ENCODE assay signal across 12 cellular contexts in the genomic region with DNA sequence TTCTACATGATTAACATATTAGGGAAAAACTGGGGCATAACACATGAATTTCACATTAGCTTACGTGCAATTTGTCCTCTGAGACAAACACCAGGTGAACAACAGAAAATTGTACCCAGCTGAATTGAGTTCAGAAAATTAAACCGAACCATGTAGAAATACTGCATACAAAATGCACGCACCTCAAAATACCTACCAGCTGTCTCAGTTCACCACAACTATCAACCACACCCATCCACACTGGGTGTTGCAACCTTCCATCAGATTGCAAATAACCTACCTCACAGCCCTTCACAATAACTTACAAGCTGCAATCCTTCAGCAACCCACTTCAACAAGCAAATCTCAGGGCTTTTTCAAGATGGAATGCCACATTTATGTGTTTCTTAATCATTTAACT. TPM values are rescaled to one million over a fixed set of nuclear protein-coding genes. Genes with fewer than 3 reads are reported as not detected.
A peak's percentile ranks its signal among the peaks of the same experiment; 100 is the strongest.
DNase-seq lines count a peak whose midpoint lies in the region; ATAC-seq and TF ChIP-seq lines count a peak whose summit lies in the region.
"Had no signal": no experiment of that assay in that cellular context is flagged by ENCODE, and none has a peak within 500 bp of the region (broad histone marks: within the 10 kb centered on the region; RNA-seq: fewer than 3 reads in every experiment).

No MANE protein-coding gene starts in this region.

- ATAC-seq in WTC11 = no peak
- ATAC-seq in effector memory CD8-positive, alpha-beta T cell (replicated peaks) = peak; percentile 79
- peak; percentile 62 for ATAC-seq in stimulated activated effector memory CD8-positive, alpha-beta T cell treated with anti-CD3 and anti-CD28 coated beads, Interleukin-12 subunit alpha, Interleukin-12 subunit beta, amount 100 ng/mL, for 72 hours
- ATAC-seq in GM18870 (IDR thresholded peaks at IDR 0.05; ENCODE audit: unreplicated experiment) = no peak
- no peak for ATAC-seq in GM19328 (IDR thresholded peaks at IDR 0.05; ENCODE audit: unreplicated experiment)
- ATAC-seq: A549 had no signal

- TF ChIP-seq CTCF in WTC11 (IDR thresholded peaks at IDR 0.05) = no peak

- no peaks in the 10 kb centered on the region; the same call in 1 of the 2 replicates for H3K27me3 Mint-ChIP-seq in WTC11 (ENCODE audit: low read depth)
- H3K27me3 Mint-ChIP-seq in effector memory CD8-positive, alpha-beta T cell = no peaks in the 10 kb centered on the region
- H3K27me3 Mint-ChIP-seq: type B pancreatic cell had no signal

- H3K9me3 Mint-ChIP-seq in WTC11 = peaks cover 28% of the 10 kb centered on the region
- H3K9me3 Mint-ChIP-seq in effector memory CD8-positive, alpha-beta T cell = peaks cover 0 to 4% of the 10 kb centered on the region in 2 donors
- peaks cover 9% of the 10 kb centered on the region for H3K9me3 Mint-ChIP-seq in stimulated activated effector memory CD8-positive, alpha-beta T cell treated with anti-CD3 and anti-CD28 coated beads, Interleukin-12 subunit alpha, Interleukin-12 subunit beta, amount 100 ng/mL, for 72 hours

- H3K27ac Mint-ChIP-seq in WTC11 = no peak overlapping the region
- H3K27ac Mint-ChIP-seq in effector memory CD8-positive, alpha-beta T cell = peak overlapping the region; percentile 88 to 90
- peak overlapping the region; percentile 95 for H3K27ac Mint-ChIP-seq in stimulated activated effector memory CD8-positive, alpha-beta T cell treated with anti-CD3 and anti-CD28 coated beads, Interleukin-12 subunit alpha, Interleukin-12 subunit beta, amount 100 ng/mL, for 72 hours
- H3K27ac Mint-ChIP-seq: type B pancreatic cell had no signal

- POLR2A ChIA-PET in WTC11 (lab: Charles Lee) = interaction anchor here (0.7 kb wide), 1 partner anchor 223 kb away, joined by 5 read pairs; no protein-coding TSS in a partner anchor

- CTCF ChIA-PET in WTC11 (lab: Charles Lee) = interaction anchor here (1.5 kb wide), 1 partner anchor 15 kb away, joined by 6 read pairs; no protein-coding TSS in a partner anchor

- no peak overlapping the region for H3K4me3 Mint-ChIP-seq in WTC11
- peak overlapping the region; percentile 82 to 83 for H3K4me3 Mint-ChIP-seq in effector memory CD8-positive, alpha-beta T cell
- peak overlapping the region; percentile 72 for H3K4me3 Mint-ChIP-seq in stimulated activated effector memory CD8-positive, alpha-beta T cell treated with anti-CD3 and anti-CD28 coated beads, Interleukin-12 subunit alpha, Interleukin-12 subunit beta, amount 100 ng/mL, for 72 hours
- H3K4me3 Mint-ChIP-seq: type B pancreatic cell had no signal

- no peaks in the 10 kb centered on the region for H3K4me1 Mint-ChIP-seq in WTC11
- peaks cover 41 to 69% of the 10 kb centered on the region in 2 donors for H3K4me1 Mint-ChIP-seq in effector memory CD8-positive, alpha-beta T cell (ENCODE audit: low read depth in 2 of 2)
- peaks cover 61% of the 10 kb centered on the region for H3K4me1 Mint-ChIP-seq in stimulated activated effector memory CD8-positive, alpha-beta T cell treated with anti-CD3 and anti-CD28 coated beads, Interleukin-12 subunit alpha, Interleukin-12 subunit beta, amount 100 ng/mL, for 72 hours

- peak; percentile 25 for DNase-seq in activated CD4-positive, CD25-positive, alpha-beta regulatory T cell treated with anti-CD3 and anti-CD28 coated beads, Interleukin-2, amount 50 U/mL, for 16 hours (ENCODE audit: low read depth, low spot score)
- DNase-seq in activated CD4-positive, CD25-positive, alpha-beta regulatory T cell treated with anti-CD3 and anti-CD28 coated beads, Interleukin-2, amount 50 U/mL, for 72 hours = no peak
- DNase-seq in WTC11 (ENCODE audit: low spot score) (no peak), RKO (ENCODE audit: low spot score) (no peak)
- DNase-seq in effector memory CD8-positive, alpha-beta T cell = peak; percentile 42 to 54 (median 42)
- DNase-seq in stimulated activated effector memory CD8-positive, alpha-beta T cell treated with anti-CD3 and anti-CD28 coated beads, Interleukin-12 subunit alpha, Interleukin-12 subunit beta, amount 100 ng/mL, for 72 hours (ENCODE audit: low spot score in 2 of 2) = no peak
- DNase-seq: KBM-7, SHP77 had no signal

- H3K36me3 Mint-ChIP-seq in WTC11 = peaks cover 12% of the 10 kb centered on the region
- H3K36me3 Mint-ChIP-seq in effector memory CD8-positive, alpha-beta T cell (ENCODE audit: insufficient read depth) = peaks cover 42% of the 10 kb centered on the region
- peaks cover 28% of the 10 kb centered on the region for H3K36me3 Mint-ChIP-seq in stimulated activated effector memory CD8-positive, alpha-beta T cell treated with anti-CD3 and anti-CD28 coated beads, Interleukin-12 subunit alpha, Interleukin-12 subunit beta, amount 100 ng/mL, for 72 hours

TF ChIP-seq in WTC11, 78 proteins besides CTCF, POLR2A, EP300 and RAD21:
- TF ChIP-seq, protein P1, sequence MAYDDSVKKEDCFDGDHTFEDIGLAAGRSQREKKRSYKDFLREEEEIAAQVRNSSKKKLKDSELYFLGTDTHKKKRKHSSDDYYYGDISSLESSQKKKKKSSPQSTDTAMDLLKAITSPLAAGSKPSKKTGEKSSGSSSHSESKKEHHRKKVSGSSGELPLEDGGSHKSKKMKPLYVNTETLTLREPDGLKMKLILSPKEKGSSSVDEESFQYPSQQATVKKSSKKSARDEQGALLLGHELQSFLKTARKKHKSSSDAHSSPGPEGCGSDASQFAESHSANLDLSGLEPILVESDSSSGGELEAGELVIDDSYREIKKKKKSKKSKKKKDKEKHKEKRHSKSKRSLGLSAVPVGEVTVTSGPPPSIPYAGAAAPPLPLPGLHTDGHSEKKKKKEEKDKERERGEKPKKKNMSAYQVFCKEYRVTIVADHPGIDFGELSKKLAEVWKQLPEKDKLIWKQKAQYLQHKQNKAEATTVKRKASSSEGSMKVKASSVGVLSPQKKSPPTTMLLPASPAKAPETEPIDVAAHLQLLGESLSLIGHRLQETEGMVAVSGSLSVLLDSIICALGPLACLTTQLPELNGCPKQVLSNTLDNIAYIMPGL (CRISPR knock-in tag; IDR thresholded peaks at IDR 0.05) = no peak
- TF ChIP-seq GABPB1 (CRISPR knock-in tag; IDR thresholded peaks at IDR 0.05) = peak; percentile 88

RNA-seq across cellular contexts. Expression of a gene that starts 55.9 kb away (rescaled TPM):
- total RNA-seq in WTC11 (2021) = 26.7 to 32.8 TPM (median 29.6 TPM) in 3 replicates

RNA-seq across cellular contexts. Expression of a gene that starts 56.0 kb away (rescaled TPM):
- total RNA-seq in WTC11 (2021) = 29.3 to 35.4 TPM (median 34.7 TPM) in 3 replicates

Comparison
In these comparisons a context has a peak if more than half of its experiments do, and no peak if none do; other contexts are left out.
1. DNase-seq: peak in activated CD4-positive, CD25-positive, alpha-beta regulatory T cell treated with anti-CD3 and anti-CD28 coated beads, Interleukin-2, amount 50 U/mL, for 16 hours (single experiment) and effector memory CD8-positive, alpha-beta T cell (3 of 3); none in activated CD4-positive, CD25-positive, alpha-beta regulatory T cell treated with anti-CD3 and anti-CD28 coated beads, Interleukin-2, amount 50 U/mL, for 72 hours (single experiment), WTC11 (single experiment), stimulated activated effector memory CD8-positive, alpha-beta T cell treated with anti-CD3 and anti-CD28 coated beads, Interleukin-12 subunit alpha, Interleukin-12 subunit beta, amount 100 ng/mL, for 72 hours (0 of 2) and RKO (single experiment).
2. ATAC-seq: peak in effector memory CD8-positive, alpha-beta T cell (single experiment) and stimulated activated effector memory CD8-positive, alpha-beta T cell treated with anti-CD3 and anti-CD28 coated beads, Interleukin-12 subunit alpha, Interleukin-12 subunit beta, amount 100 ng/mL, for 72 hours (single experiment); none in WTC11 (single experiment), GM18870 (single experiment) and GM19328 (single experiment).